8 cellular contexts compared by ENCODE assay signal in genomic region chr11:43774786-43775185, GRCh38.
"Had no signal": no experiment of that assay in that cellular context is flagged by ENCODE, and none has a peak within 500 bp of the region (broad histone marks: within the 10 kb centered on the region; RNA-seq: fewer than 3 reads in every experiment).

No MANE protein-coding gene starts in this region.

- FAIRE-seq: HepG2, HTR-8/SVneo had no signal

- H3K27ac Mint-ChIP-seq: IgD-negative memory B cell had no signal

- H3K27ac ChIP-seq: HL-60, KMS-11 had no signal

- H3K9ac ChIP-seq: KMS-11 had no signal

- H3K4me1 Mint-ChIP-seq: IgD-negative memory B cell had no signal

- H3K27me3 Mint-ChIP-seq: IgD-negative memory B cell had no signal

- H3K4me3 Mint-ChIP-seq: IgD-negative memory B cell had no signal

- ATAC-seq: HepG2 had no signal

- H3K4me2 ChIP-seq: KMS-11 had no signal

- DNase-seq: IMR-90, KBM-7, KG1 had no signal
